ENCODE assay signal across 1 cellular context in genomic region chr11:112961751-112962747, GRCh38.
A peak's percentile ranks its signal among the peaks of the same experiment; 100 is the strongest.
TF ChIP-seq lines count a peak whose summit lies in the region.

No MANE protein-coding gene starts in this region.

TF ChIP-seq in SK-N-SH, 30 proteins besides CTCF, POLR2A, EP300 and RAD21 (continued from another document):
- TF ChIP-seq USF1 (IDR thresholded peaks at IDR 0.05; ENCODE audit: borderline replicate concordance, low read depth) (no peak), MXI1 (IDR thresholded peaks at IDR 0.05; ENCODE audit: low read depth, low read length) (peak; percentile 92), GABPA (IDR thresholded peaks at IDR 0.05; ENCODE audit: low read depth) (no peak), REST (IDR thresholded peaks at IDR 0.05; ENCODE audit: low read depth, low read length) (no peak), USF2 (IDR thresholded peaks at IDR 0.05; ENCODE audit: borderline replicate concordance, low read depth, low read length) (no peak)
- TF ChIP-seq, protein P1, sequence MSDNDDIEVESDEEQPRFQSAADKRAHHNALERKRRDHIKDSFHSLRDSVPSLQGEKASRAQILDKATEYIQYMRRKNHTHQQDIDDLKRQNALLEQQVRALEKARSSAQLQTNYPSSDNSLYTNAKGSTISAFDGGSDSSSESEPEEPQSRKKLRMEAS (IDR thresholded peaks at IDR 0.05; ENCODE audit: low read depth) = peak; percentile 41
